In genomic region chr18:48222118-48222517, GRCh38 we compare ENCODE assay signal across 8 cellular contexts.
DNase-seq lines count a peak whose midpoint lies in the region; ATAC-seq and TF ChIP-seq lines count a peak whose summit lies in the region.

No MANE protein-coding gene starts in this region.

- H2AFZ ChIP-seq in GM23248 (no peak overlapping the region), H9 (ENCODE audit: low read length) (no peak overlapping the region)

- H3K27ac ChIP-seq in GM23248 (no peak overlapping the region), lower lobe of right lung (no peak overlapping the region), H9 (ENCODE audit: insufficient read length, low read depth, low read length) (no peak overlapping the region)

- H3K56ac ChIP-seq in H9 (ENCODE audit: insufficient read length, low read depth, low read length), result no peak overlapping the region

- no peak overlapping the region for H3K27ac Mint-ChIP-seq in activated naive CD4-positive, alpha-beta T cell treated with anti-CD3 and anti-CD28 coated beads, Interleukin-2, amount 50 U/mL, for 72 hours
- H3K27ac Mint-ChIP-seq in H9, result no peak overlapping the region

- no peak overlapping the region for H2BK20ac ChIP-seq in H9 (ENCODE audit: low read depth, low read length, poor library complexity, severe bottlenecking)

- ATAC-seq in activated naive CD4-positive, alpha-beta T cell treated with anti-CD3 and anti-CD28 coated beads, Interleukin-2, amount 50 U/mL, for 72 hours, result peak; percentile 26 to 61
- peak; percentile 55 to 56 for ATAC-seq in lower lobe of right lung
- no peak for ATAC-seq in GM19328 (IDR thresholded peaks at IDR 0.05; ENCODE audit: unreplicated experiment)

- no peak overlapping the region for H3K4ac ChIP-seq in H9 (ENCODE audit: low read depth, low read length)

- H4K91ac ChIP-seq in H9 (ENCODE audit: insufficient read length, low read depth, low read length), result no peak overlapping the region

- H3K18ac ChIP-seq in H9 (ENCODE audit: insufficient read length, low read depth, low read length), result no peak overlapping the region

- H3K9me3 Mint-ChIP-seq in activated naive CD4-positive, alpha-beta T cell treated with anti-CD3 and anti-CD28 coated beads, Interleukin-2, amount 50 U/mL, for 72 hours, result no peaks in the 10 kb centered on the region
- no peaks in the 10 kb centered on the region for H3K9me3 Mint-ChIP-seq in H9

- no peak for TF ChIP-seq CTCF in lower lobe of right lung (IDR thresholded peaks at IDR 0.05)
- no peak for TF ChIP-seq CTCF in H9 (conservative IDR thresholded peaks at IDR 0.05)

- peaks cover 2% of the 10 kb centered on the region; the same call in 1 of the 2 replicates for H3K27me3 Mint-ChIP-seq in H9 (ENCODE audit: low read depth)

- no peak overlapping the region for H3K14ac ChIP-seq in H9 (ENCODE audit: insufficient read depth, low read length)

- H3K4me1 Mint-ChIP-seq in H9, result peaks cover 10 to 13% of the 10 kb centered on the region in 2 experiments

- no peak overlapping the region for H3T11ph ChIP-seq in H9 (ENCODE audit: low read length)

- no peak overlapping the region for H4K8ac ChIP-seq in H9 (replicated peaks; ENCODE audit: insufficient read length, low read depth, low read length)

- H3K23ac ChIP-seq in H9 (ENCODE audit: insufficient read length, low read depth, low read length), result no peak overlapping the region

- no peak overlapping the region for H3K4me3 Mint-ChIP-seq in H9

- no peak overlapping the region for H2BK5ac ChIP-seq in H9 (ENCODE audit: insufficient read length, low read length)

- H3K27me3 ChIP-seq in GM23248 (replicated peaks; ENCODE audit: insufficient read depth) (peaks cover 12% of the 10 kb centered on the region), lower lobe of right lung (ENCODE audit: low read depth) (no peaks in the 10 kb centered on the region), H9 (ENCODE audit: insufficient read depth, low read length) (no peaks in the 10 kb centered on the region)

- H3K4me1 ChIP-seq in GM23248 (ENCODE audit: insufficient read depth) (no peaks in the 10 kb centered on the region), lower lobe of right lung (peaks cover 11% of the 10 kb centered on the region), H9 (ENCODE audit: insufficient read depth, low read length) (no peaks in the 10 kb centered on the region)

- H3K36me3 Mint-ChIP-seq in activated naive CD4-positive, alpha-beta T cell treated with anti-CD3 and anti-CD28 coated beads, Interleukin-2, amount 50 U/mL, for 72 hours, result no peaks in the 10 kb centered on the region
- H3K36me3 Mint-ChIP-seq in H9 (ENCODE audit: insufficient read depth in 1 of 3, low read depth in 3 of 3), result no peaks in the 10 kb centered on the region

- no peak overlapping the region for H2BK120ac ChIP-seq in H9 (ENCODE audit: low read depth, low read length, poor library complexity, severe bottlenecking)

- 51 to 55% methylated on average over 4 of the region's 4 CpGs for WGBS in GM23248 (ENCODE audit: low coverage in 1 of 2, low lambda C conversion rate in 2 of 2, missing lambda C conversion rate in 2 of 2), 2 experiments
- no CpG with 5 or more reads among the region's 4 CpGs for WGBS in H9 (ENCODE audit: extremely low coverage, insufficient read length, low lambda C conversion rate)

- H3K4me3 ChIP-seq in GM23248 (no peak overlapping the region), lower lobe of right lung (no peak overlapping the region)

- H4K5ac ChIP-seq in H9 (ENCODE audit: insufficient read length, low read depth, low read length), result no peak overlapping the region

- H3K4me2 ChIP-seq in GM23248 (ENCODE audit: unreplicated experiment) (no peak overlapping the region), H9 (ENCODE audit: insufficient read depth, insufficient read length, low read length) (no peak overlapping the region)

- H2BK15ac ChIP-seq in H9 (ENCODE audit: low read depth, low read length), result no peak overlapping the region

- H3K9me3 ChIP-seq in GM23248 (ENCODE audit: low read depth), result no peaks in the 10 kb centered on the region
- no peaks in the 10 kb centered on the region for H3K9me3 ChIP-seq in lower lobe of right lung
- no peaks in the 10 kb centered on the region for H3K9me3 ChIP-seq in H9 (ENCODE audit: control insufficient read depth, low read depth, low read length)

- H3K9me2 ChIP-seq in GM23248 (ENCODE audit: insufficient read depth), result no peaks in the 10 kb centered on the region

- intact Hi-C loops in lower lobe of right lung (cut with DNase I), result no loop called here

- no peaks in the 10 kb centered on the region for H4K20me1 ChIP-seq in GM23248 (ENCODE audit: insufficient read depth)
- no peaks in the 10 kb centered on the region for H4K20me1 ChIP-seq in H9 (ENCODE audit: control insufficient read depth, insufficient read depth, insufficient read length)

- H3F3A ChIP-seq in GM23248 (ENCODE audit: insufficient read depth), result no peaks in the 10 kb centered on the region

- in situ Hi-C loops in GM23248 (cut with MboI), result no loop called here

- no peak overlapping the region for H2BK12ac ChIP-seq in H9 (ENCODE audit: insufficient read length, low read depth, low read length)

- no peaks in the 10 kb centered on the region for H3K79me2 ChIP-seq in GM23248 (ENCODE audit: insufficient read depth)
- no peaks in the 10 kb centered on the region for H3K79me2 ChIP-seq in H9 (ENCODE audit: insufficient read depth, low read length)

- DNase-seq in COLO829 (ENCODE audit: low spot score) (peak; percentile 5), GM23248 (peak; percentile 58), NCI-H1930 (lab: John Stamatoyannopoulos, UW) (peak; percentile 9 to 42), lower lobe of right lung (peak; percentile 65), H9 (no peak), inferior parietal cortex (ENCODE audit: extremely low spot score) (no peak)
- DNase-seq in activated naive CD4-positive, alpha-beta T cell treated with anti-CD3 and anti-CD28 coated beads, Interleukin-2, amount 50 U/mL, for 72 hours (ENCODE audit: low spot score in 2 of 2), result no peak

- H3K36me3 ChIP-seq in GM23248 (ENCODE audit: low read depth) (no peaks in the 10 kb centered on the region), lower lobe of right lung (no peaks in the 10 kb centered on the region)

- no peak overlapping the region for H2AK5ac ChIP-seq in H9 (ENCODE audit: insufficient read length, low read length)

- H3K79me1 ChIP-seq in H9 (ENCODE audit: insufficient read depth, low read depth, low read length, poor library complexity, severe bottlenecking), result no peaks in the 10 kb centered on the region

- H3K9ac ChIP-seq in GM23248 (no peak overlapping the region), H9 (ENCODE audit: extremely low read depth, insufficient read length, low read length) (no peak overlapping the region)

- H3K23me2 ChIP-seq in H9 (ENCODE audit: insufficient read length, low read depth, low read length, poor library complexity, severe bottlenecking), result no peaks in the 10 kb centered on the region

Comparison
In these comparisons a context has a peak if more than half of its experiments do, and no peak if none do; other contexts are left out.
1. DNase-seq: peak in COLO829 (single experiment), GM23248 (single experiment), NCI-H1930 (2 of 2) and lower lobe of right lung (single experiment); none in activated naive CD4-positive, alpha-beta T cell treated with anti-CD3 and anti-CD28 coated beads, Interleukin-2, amount 50 U/mL, for 72 hours (0 of 2), H9 (single experiment) and inferior parietal cortex (single experiment).